ENCODE assay signal across 28 cellular contexts in the genomic region with DNA sequence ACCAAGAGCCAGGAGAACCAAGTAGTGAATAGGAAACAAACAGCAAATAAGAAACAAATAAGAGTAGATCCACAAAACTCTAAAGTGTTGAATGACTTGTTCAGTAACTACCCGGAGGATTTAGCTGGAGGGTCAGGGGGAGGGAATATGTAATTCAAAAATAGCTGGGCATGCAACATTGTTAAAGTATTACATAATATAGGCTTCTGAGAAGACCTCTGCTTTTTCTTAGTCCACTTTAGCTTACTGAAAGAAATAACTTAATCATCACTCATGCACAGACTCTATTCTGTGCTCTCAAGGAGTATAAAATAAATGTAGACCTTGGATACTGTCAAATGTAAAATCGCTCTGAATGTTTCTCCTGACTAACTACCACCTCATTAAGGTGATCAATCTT.
A peak's percentile ranks its signal among the peaks of the same experiment; 100 is the strongest.
DNase-seq lines count a peak whose midpoint lies in the region; ATAC-seq and TF ChIP-seq lines count a peak whose summit lies in the region.
"Had no signal": no experiment of that assay in that cellular context is flagged by ENCODE, and none has a peak within 500 bp of the region (broad histone marks: within the 10 kb centered on the region; RNA-seq: fewer than 3 reads in every experiment).

No MANE protein-coding gene starts in this region.

- no peak overlapping the region for H3K27ac Mint-ChIP-seq in activated naive CD4-positive, alpha-beta T cell treated with anti-CD3 and anti-CD28 coated beads for 36 hours
- H3K27ac Mint-ChIP-seq: activated naive CD4-positive, alpha-beta T cell treated with anti-CD3 and anti-CD28 coated beads, Interleukin-2, amount 50 U/mL, for 72 hours; activated T-helper 17 cell treated with anti-CD3 and anti-CD28 coated beads, Interleukin-2, amount 50 U/mL, for 72 hours; naive thymus-derived CD4-positive, alpha-beta T cell; WTC11 had no signal

- in situ Hi-C loops in astrocyte of the spinal cord (cut with HindIII; ENCODE audit: low sequenced_read_pairs): no loop called here

- ATAC-seq in HG02981 (IDR thresholded peaks at IDR 0.05; ENCODE audit: unreplicated experiment): no peak
- ATAC-seq: A549; activated naive CD4-positive, alpha-beta T cell treated with anti-CD3 and anti-CD28 coated beads, Interleukin-2, amount 50 U/mL, for 72 hours; activated T-helper 17 cell treated with anti-CD3 and anti-CD28 coated beads, Interleukin-2, amount 50 U/mL, for 72 hours; body of pancreas; left colon; naive thymus-derived CD4-positive, alpha-beta T cell; WTC11 had no signal

- H3K4me3 Mint-ChIP-seq in activated naive CD4-positive, alpha-beta T cell treated with anti-CD3 and anti-CD28 coated beads for 36 hours: no peak overlapping the region
- H3K4me3 Mint-ChIP-seq: activated T-helper 17 cell treated with anti-CD3 and anti-CD28 coated beads, Interleukin-2, amount 50 U/mL, for 72 hours; naive thymus-derived CD4-positive, alpha-beta T cell; WTC11 had no signal

- intact Hi-C loops in activated naive CD4-positive, alpha-beta T cell treated with anti-CD3 and anti-CD28 coated beads for 36 hours (cut with micrococcal nuclease): no loop called here

- TF ChIP-seq CTCF in AG10803 (conservative IDR thresholded peaks at IDR 0.05; ENCODE audit: low read length) (no peak), astrocyte of the spinal cord (IDR thresholded peaks at IDR 0.05; ENCODE audit: low read depth, low read length) (no peak), fibroblast of the aortic adventitia (IDR thresholded peaks at IDR 0.05; ENCODE audit: insufficient read depth, low read length) (no peak)

- CTCF ChIA-PET in activated naive CD4-positive, alpha-beta T cell treated with anti-CD3 and anti-CD28 coated beads for 36 hours (lab: Charles Lee): interaction anchor here (1.2 to 1.3 kb wide), 2 partner anchors 9 to 122 kb away, joined by 3 to 5 read pairs; no protein-coding TSS in a partner anchor

- no peaks in the 10 kb centered on the region for H3K4me1 Mint-ChIP-seq in activated naive CD4-positive, alpha-beta T cell treated with anti-CD3 and anti-CD28 coated beads for 36 hours (ENCODE audit: low read depth)

- H3K9me3 Mint-ChIP-seq in activated naive CD4-positive, alpha-beta T cell treated with anti-CD3 and anti-CD28 coated beads for 36 hours: no peaks in the 10 kb centered on the region
- H3K9me3 Mint-ChIP-seq: activated naive CD4-positive, alpha-beta T cell treated with anti-CD3 and anti-CD28 coated beads, Interleukin-2, amount 50 U/mL, for 72 hours; activated T-helper 17 cell treated with anti-CD3 and anti-CD28 coated beads, Interleukin-2, amount 50 U/mL, for 72 hours; naive thymus-derived CD4-positive, alpha-beta T cell; WTC11 had no signal

- no peaks in the 10 kb centered on the region for H3K27me3 Mint-ChIP-seq in activated naive CD4-positive, alpha-beta T cell treated with anti-CD3 and anti-CD28 coated beads for 36 hours (ENCODE audit: low read depth)
- H3K27me3 Mint-ChIP-seq: activated T-helper 17 cell treated with anti-CD3 and anti-CD28 coated beads, Interleukin-2, amount 50 U/mL, for 72 hours; naive thymus-derived CD4-positive, alpha-beta T cell had no signal

- DNase-seq in AG10803 (ENCODE audit: low read depth) (peak; percentile 54), LHCN-M2 (ENCODE audit: low read depth) (peak; percentile 11), astrocyte of the spinal cord (ENCODE audit: low read depth, low spot score) (peak; percentile 4), fibroblast of the aortic adventitia (ENCODE audit: low read depth) (peak; percentile 11), amygdala (lab: John Stamatoyannopoulos, UW) (no peak), NCI-H1436 treated with DMSO at 0.1 percent for 48 hours (lab: John Stamatoyannopoulos, UW) (no peak)
- DNase-seq in activated naive CD4-positive, alpha-beta T cell treated with anti-CD3 and anti-CD28 coated beads for 36 hours: no peak
- DNase-seq: activated CD8-positive, alpha-beta memory T cell treated with anti-CD3 and anti-CD28 coated beads, Interleukin-2, amount 50 U/mL, for 4 hours; BE2C; body of pancreas; GF-D8; KG1; left colon; mesenchymal stem cell; naive thymus-derived CD4-positive, alpha-beta T cell; NCI-H187; NCI-H2171 treated with DMSO at 0.1 percent for 48 hours; NCI-H524 treated with DMSO at 0.1 percent for 48 hours; occipital lobe; stimulated activated CD4-positive, alpha-beta T cell treated with anti-CD3 and anti-CD28 coated beads, Interleukin-2, amount 100 ng/mL, for 24 hours; T1000 had no signal

- H3K36me3 Mint-ChIP-seq in activated naive CD4-positive, alpha-beta T cell treated with anti-CD3 and anti-CD28 coated beads for 36 hours (ENCODE audit: low read depth): peaks cover 4% of the 10 kb centered on the region
- H3K36me3 Mint-ChIP-seq: activated naive CD4-positive, alpha-beta T cell treated with anti-CD3 and anti-CD28 coated beads, Interleukin-2, amount 50 U/mL, for 72 hours; WTC11 had no signal

- no peak overlapping the region for H3K4me3 ChIP-seq in AG10803 (ENCODE audit: low read length)
- no peak overlapping the region for H3K4me3 ChIP-seq in astrocyte of the spinal cord (ENCODE audit: low read depth, low read length)
- no peak overlapping the region for H3K4me3 ChIP-seq in fibroblast of the aortic adventitia (ENCODE audit: low read depth, low read length)
- H3K4me3 ChIP-seq: A549, body of pancreas, coronary artery, smooth muscle cell had no signal

Comparison
In these comparisons a context has a peak if more than half of its experiments do, and no peak if none do; other contexts are left out.
1. DNase-seq: peak in AG10803 (single experiment), LHCN-M2 (single experiment), astrocyte of the spinal cord (single experiment) and fibroblast of the aortic adventitia (single experiment); none in amygdala (0 of 56), NCI-H1436 treated with DMSO at 0.1 percent for 48 hours (single experiment) and activated naive CD4-positive, alpha-beta T cell treated with anti-CD3 and anti-CD28 coated beads for 36 hours (single experiment).